9 cellular contexts compared by ENCODE assay signal in genomic region chr7:7718461-7718860, GRCh38. TPM values are rescaled to one million over a fixed set of nuclear protein-coding genes. Genes with fewer than 3 reads are reported as not detected.
A peak's percentile ranks its signal among the peaks of the same experiment; 100 is the strongest.
DNase-seq lines count a peak whose midpoint lies in the region; ATAC-seq, FAIRE-seq and TF ChIP-seq lines count a peak whose summit lies in the region.
"Had no signal": no experiment of that assay in that cellular context is flagged by ENCODE, and none has a peak within 500 bp of the region (broad histone marks: within the 10 kb centered on the region; RNA-seq: fewer than 3 reads in every experiment).

RPA3 (minus strand) TSS chr7:7718607; CDS start chr7:7640418, 78,189 bp downstream.

- H3K27ac Mint-ChIP-seq in IgD-negative memory B cell (no peak within 1 kb of the TSS), MCF 10A (ENCODE audit: low read depth, unreplicated experiment) (peak within 1 kb of the TSS; percentile 90)

- H3K4me3 Mint-ChIP-seq in IgD-negative memory B cell, result no peak within 1 kb of the TSS
- peak within 1 kb of the TSS; percentile 55 for H3K4me3 Mint-ChIP-seq in MCF 10A (ENCODE audit: unreplicated experiment)

- H3K36me3 Mint-ChIP-seq in IgD-negative memory B cell, result peaks cover 3% of the 10 kb centered on the region
- H3K36me3 Mint-ChIP-seq in MCF 10A (ENCODE audit: insufficient read depth, unreplicated experiment), result peaks cover 11% of the 10 kb centered on the region

- no peak for TF ChIP-seq RAD21 in A549 (conservative IDR thresholded peaks at IDR 0.05 in 1 of 2, IDR thresholded peaks at IDR 0.05 in 1 of 2)

- H3K4me1 ChIP-seq in A549 (peaks cover 19% of the 10 kb centered on the region), lung (ENCODE audit: control insufficient read depth in 2 of 2, insufficient read depth in 2 of 2, low read length in 2 of 2) (peaks cover 0 to 2% of the 10 kb centered on the region in 2 donors)

- TF ChIP-seq EP300 in A549 (IDR thresholded peaks at IDR 0.05), result no peak

- POLR2A ChIA-PET in A549 (lab: Yijun Ruan, JAX), result interaction anchor here (0.5 kb wide), 1 partner anchor 242 kb away, joined by 4 read pairs; no protein-coding TSS in a partner anchor
- POLR2A ChIA-PET in MCF 10A (lab: Yijun Ruan, JAX), result interaction anchor here (0.7 to 2.9 kb wide), 20 partner anchors 11 to 623 kb away, joined by 3 to 24 read pairs (median 6); partner anchors contain the start of genes GLCCI1 and UMAD1

- ATAC-seq in A549 (no peak), lung (ENCODE audit: insufficient read depth, low FRiP score) (no peak), GM18502 (IDR thresholded peaks at IDR 0.05; ENCODE audit: poor library complexity, unreplicated experiment) (no peak), HG02798 (IDR thresholded peaks at IDR 0.05; ENCODE audit: poor library complexity, unreplicated experiment) (no peak)

- TF ChIP-seq CTCF in A549 (IDR thresholded peaks at IDR 0.05) (no peak), MCF 10A (IDR thresholded peaks at IDR 0.05; ENCODE audit: unreplicated experiment) (no peak), lung (IDR thresholded peaks at IDR 0.05; ENCODE audit: control extremely low read depth, extremely low read depth) (no peak)

- DNase-seq in A549 (ENCODE audit: low read depth in 1 of 2, low spot score in 1 of 2) (no peak), MCF 10A (ENCODE audit: unreplicated experiment) (no peak), lung (ENCODE audit: low spot score) (no peak), T1000 (lab: John Stamatoyannopoulos, UW) (no peak), glomerular visceral epithelial cell (ENCODE audit: extremely low spot score) (no peak)

- H3K4me3 ChIP-seq in A549 (no peak within 1 kb of the TSS), lung (no peak within 1 kb of the TSS)

- TF ChIP-seq POLR2A in A549 (IDR thresholded peaks at IDR 0.05; ENCODE audit: low read length), result no peak

- H3K9me3 ChIP-seq in A549 (no peaks in the 10 kb centered on the region), lung (ENCODE audit: control insufficient read depth in 2 of 2, insufficient read depth in 1 of 2, low read length in 1 of 2) (no peaks in the 10 kb centered on the region)

- H3K4me1 Mint-ChIP-seq in IgD-negative memory B cell (peaks cover 4 to 9% (median 9%) of the 10 kb centered on the region in 3 donors), MCF 10A (ENCODE audit: insufficient read depth, unreplicated experiment) (peaks cover 18% of the 10 kb centered on the region)

- peak within 1 kb of the TSS; percentile 12 to 30; a peak in 3 of 6 replicates for H3K27ac ChIP-seq in A549
- no peak within 1 kb of the TSS for H3K27ac ChIP-seq in lung (ENCODE audit: low read depth in 1 of 2, low read length in 1 of 2)
- H3K27ac ChIP-seq: HL-60 had no signal

- no peaks in the 10 kb centered on the region for H3K27me3 ChIP-seq in lung (ENCODE audit: control insufficient read depth, insufficient read depth)

- intact Hi-C loops in MCF 10A (cut with micrococcal nuclease), result no loop called here

- CTCF ChIA-PET in A549 (lab: Yijun Ruan, JAX) (interaction anchor here (0.8 to 2.6 kb wide), 3 partner anchors 12 to 37 kb away, joined by 3 to 11 read pairs (median 3); no protein-coding TSS in a partner anchor), MCF 10A (lab: Yijun Ruan, JAX) (interaction anchor here (0.6 to 2.2 kb wide), 6 partner anchors 21 to 294 kb away, joined by 3 to 8 read pairs (median 4); no protein-coding TSS in a partner anchor)

- no TSS peak for BruUV-seq in MCF 10A (replicated peaks; lab: Mats Ljungman, UMichigan)

- H3K27me3 Mint-ChIP-seq in IgD-negative memory B cell (no peaks in the 10 kb centered on the region), MCF 10A (ENCODE audit: insufficient read depth, unreplicated experiment) (no peaks in the 10 kb centered on the region)

- H3K36me3 ChIP-seq in lung (ENCODE audit: control insufficient read depth in 2 of 2, insufficient read depth in 2 of 2, low read length in 2 of 2), result peaks cover 0 to 2% of the 10 kb centered on the region in 2 donors

- peak within 1 kb of the TSS; percentile 35 for H3K4me2 ChIP-seq in A549

- 36% methylated on average over 1 of the region's 1 CpG for WGBS in A549 (ENCODE audit: missing lambda C conversion rate)
- 94 to 98% methylated on average over 1 of the region's 1 CpG for WGBS in lung, 2 donors

- H3K9me3 Mint-ChIP-seq in IgD-negative memory B cell (no peaks in the 10 kb centered on the region), MCF 10A (ENCODE audit: unreplicated experiment) (no peaks in the 10 kb centered on the region)

- no peak for FAIRE-seq in A549 (lab: Jason Lieb, UNC)

TF ChIP-seq in A549, 52 proteins besides CTCF, POLR2A, EP300 and RAD21 (continues in another document):
- no peak for TF ChIP-seq FOSB (CRISPR knock-in tag; IDR thresholded peaks at IDR 0.05)
- no peak for TF ChIP-seq KDM1A (IDR thresholded peaks at IDR 0.05; ENCODE audit: low read depth)
- no peak for TF ChIP-seq ATOH8 (CRISPR knock-in tag; IDR thresholded peaks at IDR 0.05; ENCODE audit: low read depth)
- no peak for TF ChIP-seq HOXB5 (CRISPR knock-in tag; IDR thresholded peaks at IDR 0.05)
- TF ChIP-seq RNF2 (IDR thresholded peaks at IDR 0.05; ENCODE audit: borderline replicate concordance, low read depth), result no peak
- no peak for TF ChIP-seq SREBF2 (IDR thresholded peaks at IDR 0.05)
- no peak for TF ChIP-seq KDM5A (IDR thresholded peaks at IDR 0.05)
- TF ChIP-seq REST (IDR thresholded peaks at IDR 0.05), result no peak
- no peak for TF ChIP-seq FOSL2 (IDR thresholded peaks at IDR 0.05)
- TF ChIP-seq FOSL2 (CRISPR knock-in tag; IDR thresholded peaks at IDR 0.05), result no peak
- no peak for TF ChIP-seq RCOR1 (IDR thresholded peaks at IDR 0.05; ENCODE audit: low read depth, low read length)
- TF ChIP-seq PHF8 (IDR thresholded peaks at IDR 0.05; ENCODE audit: borderline replicate concordance, low read depth), result no peak
- TF ChIP-seq HMGXB4 (CRISPR knock-in tag; IDR thresholded peaks at IDR 0.05; ENCODE audit: borderline replicate concordance), result no peak
- no peak for TF ChIP-seq RARB (CRISPR knock-in tag; IDR thresholded peaks at IDR 0.05)
- TF ChIP-seq HEYL (CRISPR knock-in tag; IDR thresholded peaks at IDR 0.05), result no peak
- TF ChIP-seq HDAC2 (IDR thresholded peaks at IDR 0.05), result no peak
- no peak for TF ChIP-seq MYC (IDR thresholded peaks at IDR 0.05; ENCODE audit: borderline replicate concordance, low read length)
- no peak for TF ChIP-seq ZFP36 (IDR thresholded peaks at IDR 0.05; ENCODE audit: borderline replicate concordance, partially characterized antibody)
- TF ChIP-seq MAX (IDR thresholded peaks at IDR 0.05), result no peak

RNA-seq across cellular contexts. Expression of gene RPA3, which starts in this region (rescaled TPM):
- polyA plus RNA-seq in A549 (2011; rRNA removed), result 103 and 129 TPM in 2 replicates
- 44.6 and 62.1 TPM in 2 replicates for polyA plus RNA-seq in A549 (2012; cell fraction: cytosol; rRNA removed)
- 14.1 and 25.3 TPM in 2 replicates for polyA plus RNA-seq in A549 (2012; cell fraction: nucleus; rRNA removed)
- polyA plus RNA-seq in A549 (2017; fragmentation: RNase III; extraction: RNeasy Plus Mini Kit Qiagen cat#74134 plus additional on column Dnase treatment), result 95.1 to 101 TPM (median 97.2 TPM) in 3 replicates
- 6.9 and 9.2 TPM in 2 replicates for polyA minus RNA-seq in A549 (2011; rRNA and poly(A)+ RNA removed)
- polyA plus RNA-seq in IgD-negative memory B cell, result 99.9 TPM
- 35.7 and 44.2 TPM in 2 replicates for total RNA-seq in MCF 10A (2022)
- 10 to 100 TPM; 22.6 to 28.5 TPM for total RNA-seq in lung
- 10 to 100 TPM; 23.1 to 40.9 TPM for polyA plus RNA-seq in lung

Comparison
In these comparisons a context has a peak if more than half of its experiments do, and no peak if none do; other contexts are left out.
1. H3K27ac ChIP-seq: peak in A549 (2 of 2); none in lung (0 of 2).